8 cellular contexts compared by ENCODE assay signal in genomic region chr1:174982971-174983689, GRCh38. TPM values are rescaled to one million over a fixed set of nuclear protein-coding genes. Genes with fewer than 3 reads are reported as not detected.
A peak's percentile ranks its signal among the peaks of the same experiment; 100 is the strongest.
DNase-seq lines count a peak whose midpoint lies in the region; ATAC-seq and TF ChIP-seq lines count a peak whose summit lies in the region.

No MANE protein-coding gene starts in this region.

- H2AFZ ChIP-seq in osteoblast (ENCODE audit: low read length) = no peak overlapping the region

- no peaks in the 10 kb centered on the region for H3K27me3 ChIP-seq in osteoblast (ENCODE audit: insufficient read depth, low read length)

- DNase-seq in SHP77 (lab: John Stamatoyannopoulos, UW) (peak; percentile 8 to 17), SHP77 treated with DMSO at 0.1 percent for 48 hours (lab: John Stamatoyannopoulos, UW) (no peak), HFFc6 (peak; percentile 56), SK-MEL-5 (ENCODE audit: low read depth, low spot score) (peak; percentile 67), epithelial cell of esophagus (ENCODE audit: low read depth) (peak; percentile 64), osteoblast (ENCODE audit: insufficient read length, low spot score, missing footprints) (no peak), NCI-H128 (lab: John Stamatoyannopoulos, UW; ENCODE audit: unreplicated experiment) (no peak)

- no peaks in the 10 kb centered on the region for H3K36me3 ChIP-seq in osteoblast (ENCODE audit: insufficient read depth, low read length)

- H3K9me3 ChIP-seq in osteoblast (ENCODE audit: low read depth, low read length) = no peaks in the 10 kb centered on the region

- no peak overlapping the region for H3K27ac ChIP-seq in osteoblast (ENCODE audit: low read depth, low read length)

- no peak for ATAC-seq in GM19467 (IDR thresholded peaks at IDR 0.05; ENCODE audit: unreplicated experiment)

- no peak overlapping the region for H3K27ac Mint-ChIP-seq in HFFc6

- H3K27me3 Mint-ChIP-seq in HFFc6 (ENCODE audit: insufficient read depth) = no peaks in the 10 kb centered on the region; the same call in 1 of the 2 replicates

- TF ChIP-seq CTCF in HFFc6 (IDR thresholded peaks at IDR 0.05) (peak; percentile 94), epithelial cell of esophagus (IDR thresholded peaks at IDR 0.05; ENCODE audit: insufficient read depth, low read depth, low read length, missing control alignments) (peak; percentile 52), osteoblast (IDR thresholded peaks at IDR 0.05; ENCODE audit: extremely low read depth, low read depth, low read length) (peak; percentile 70)

- H3K4me1 Mint-ChIP-seq in HFFc6 (ENCODE audit: low read depth) = no peaks in the 10 kb centered on the region

- no peak overlapping the region for H3K4me2 ChIP-seq in osteoblast (ENCODE audit: insufficient read depth, low read length)

- no peak overlapping the region for H3K4me3 ChIP-seq in epithelial cell of esophagus (ENCODE audit: low read length)
- H3K4me3 ChIP-seq in osteoblast (ENCODE audit: insufficient read depth, low read length) = no peak overlapping the region

- in situ Hi-C loops in SK-MEL-5 (cut with HindIII; ENCODE audit: low pct_unique_long_range_greater_than_20kb, low sequenced_read_pairs) = no loop called here

- H3K4me1 ChIP-seq in osteoblast (ENCODE audit: insufficient read depth, low read length) = no peaks in the 10 kb centered on the region

- no peaks in the 10 kb centered on the region for H3K79me2 ChIP-seq in osteoblast (ENCODE audit: insufficient read depth, low read length)

- H4K20me1 ChIP-seq in osteoblast (ENCODE audit: insufficient read depth, low read length) = no peaks in the 10 kb centered on the region

- H3K9me3 Mint-ChIP-seq in HFFc6 = no peaks in the 10 kb centered on the region

- no peaks in the 10 kb centered on the region for H3K36me3 Mint-ChIP-seq in HFFc6 (ENCODE audit: low read depth)

- no peak overlapping the region for H3K4me3 Mint-ChIP-seq in HFFc6

RNA-seq across cellular contexts. Expression of gene CACYBP, which starts 16.6 kb away (rescaled TPM):
- 100 to 1,000 TPM in 5 of 6 experiments, 10 to 100 TPM in 1; 89.9 to 164 (median 142) TPM for total RNA-seq in HFFc6 (2021; fragmentation: NEBNext Ultra II Directional; extraction: Animal tissue kit (Norgen Biotek cat#: 25700))
- 446 and 485 TPM in 2 replicates for total RNA-seq in SK-MEL-5 (2014; rRNA removed; shearing (Covaris generic))
- 139 and 161 TPM in 2 replicates for polyA plus RNA-seq in SK-MEL-5 (2015; cell fraction: cytosol; rRNA removed)
- 39.6 and 106 TPM in 2 replicates for polyA plus RNA-seq in SK-MEL-5 (2015; cell fraction: nucleus; rRNA removed)
- 71.7 and 150 TPM in 2 replicates for total RNA-seq in osteoblast

RNA-seq across cellular contexts. Expression of gene MRPS14, which starts 40.1 kb away (rescaled TPM):
- total RNA-seq in HFFc6 (2021; fragmentation: NEBNext Ultra II Directional; extraction: Animal tissue kit (Norgen Biotek cat#: 25700)) = 10 to 100 TPM; 30.1 to 43.4 (median 36.6) TPM
- total RNA-seq in SK-MEL-5 (2014; rRNA removed; shearing (Covaris generic)) = 34.2 and 37.4 TPM in 2 replicates
- 15.8 and 18.8 TPM in 2 replicates for polyA plus RNA-seq in SK-MEL-5 (2015; cell fraction: cytosol; rRNA removed)
- polyA plus RNA-seq in SK-MEL-5 (2015; cell fraction: nucleus; rRNA removed) = 28.1 and 35.7 TPM in 2 replicates
- total RNA-seq in osteoblast = 17.1 and 17.7 TPM in 2 replicates

Comparison
In these comparisons a context has a peak if more than half of its experiments do, and no peak if none do; other contexts are left out.
1. DNase-seq: peak in SHP77 (2 of 2), HFFc6 (single experiment), SK-MEL-5 (single experiment) and epithelial cell of esophagus (single experiment); none in SHP77 treated with DMSO at 0.1 percent for 48 hours (single experiment), osteoblast (single experiment) and NCI-H128 (single experiment).
2. Peak in every context shown above with its lines, with median percentiles within 50 percentile points of each other: CTCF ChIP-seq.